Comparison of ENCODE assay signal across 34 cellular contexts in genomic region chr1:39445573-39445972, GRCh38. TPM values are rescaled to one million over a fixed set of nuclear protein-coding genes. Genes with fewer than 3 reads are reported as not detected.
"Had no signal": no experiment of that assay in that cellular context is flagged by ENCODE, and none has a peak within 500 bp of the region (broad histone marks: within the 10 kb centered on the region; RNA-seq: fewer than 3 reads in every experiment).

No MANE protein-coding gene starts in this region.

- H3K4me3 ChIP-seq: adrenal gland, body of pancreas, esophagus squamous epithelium had no signal

- H3K4me1 Mint-ChIP-seq: activated CD4-positive, alpha-beta T cell treated with anti-CD3 and anti-CD28 coated beads for 36 hours; activated CD4-positive, alpha-beta T cell treated with anti-CD3 and anti-CD28 coated beads, Interleukin-2, amount 10 ng/mL, durations not matched to agents 24 days and 14 days; activated CD8-positive, alpha-beta memory T cell treated with anti-CD3 and anti-CD28 coated beads, Interleukin-2, amount 10 ng/mL, durations not matched to agents 7 days and 5 days; activated naive CD4-positive, alpha-beta T cell treated with anti-CD3 and anti-CD28 coated beads, Interleukin-2, amount 50 U/mL, for 24 hours; activated naive CD8-positive, alpha-beta T cell treated with anti-CD3 and anti-CD28 coated beads for 36 hours; activated naive CD8-positive, alpha-beta T cell treated with anti-CD3 and anti-CD28 coated beads, Interleukin-2, amount 50 U/mL, for 24 hours had no signal

- DNase-seq: activated CD4-positive, alpha-beta memory T cell treated with anti-CD3 and anti-CD28 coated beads for 36 hours; activated CD4-positive, alpha-beta T cell treated with anti-CD3 and anti-CD28 coated beads for 36 hours; activated CD4-positive, alpha-beta T cell treated with anti-CD3 and anti-CD28 coated beads, Interleukin-2, amount 10 ng/mL, durations not matched to agents 24 days and 14 days; activated CD4-positive, CD25-positive, alpha-beta regulatory T cell; activated CD4-positive, CD25-positive, alpha-beta regulatory T cell treated with anti-CD3 and anti-CD28 coated beads, Interleukin-2, amount 50 U/mL, for 72 hours; activated CD8-positive, alpha-beta memory T cell treated with anti-CD3 and anti-CD28 coated beads, Interleukin-2, amount 10 ng/mL, durations not matched to agents 7 days and 5 days; activated CD8-positive, alpha-beta memory T cell treated with anti-CD3 and anti-CD28 coated beads, Interleukin-2, amount 50 U/mL, for 4 hours; activated CD8-positive, alpha-beta T cell treated with anti-CD3 and anti-CD28 coated beads, Interleukin-2, amount 10 ng/mL, durations not matched to agents 7 days and 5 days; activated effector memory CD4-positive, alpha-beta T cell treated with anti-CD3 and anti-CD28 coated beads, Interleukin-2, amount 50 U/mL, for 16 hours; activated naive CD4-positive, alpha-beta T cell treated with anti-CD3 and anti-CD28 coated beads for 36 hours; activated naive CD8-positive, alpha-beta T cell treated with anti-CD3 and anti-CD28 coated beads for 36 hours; activated naive CD8-positive, alpha-beta T cell treated with anti-CD3 and anti-CD28 coated beads, Interleukin-2, amount 50 U/mL, for 24 hours; activated T-cell treated with anti-CD3 and anti-CD28 coated beads, Interleukin-2, amount 50 U/mL, for 1 hour; activated T-cell treated with anti-CD3 and anti-CD28 coated beads, Interleukin-2, amount 50 U/mL, for 48 hours; adrenal gland; amygdala; aorta; body of pancreas; caudate nucleus; cortex of kidney; dermis blood vessel endothelial cell; effector CD4-positive, alpha-beta T cell; effector memory CD8-positive, alpha-beta T cell; esophagus squamous epithelium; head of caudate nucleus; T1000; WERI-Rb-1 had no signal

- H3K9me3 Mint-ChIP-seq: activated CD4-positive, alpha-beta memory T cell treated with anti-CD3 and anti-CD28 coated beads for 36 hours; activated CD4-positive, alpha-beta T cell treated with anti-CD3 and anti-CD28 coated beads, Interleukin-2, amount 10 ng/mL, durations not matched to agents 24 days and 14 days; activated naive CD4-positive, alpha-beta T cell treated with anti-CD3 and anti-CD28 coated beads for 36 hours; activated naive CD4-positive, alpha-beta T cell treated with anti-CD3 and anti-CD28 coated beads, Interleukin-2, amount 50 U/mL, for 24 hours; activated naive CD8-positive, alpha-beta T cell treated with anti-CD3 and anti-CD28 coated beads for 36 hours; activated naive CD8-positive, alpha-beta T cell treated with anti-CD3 and anti-CD28 coated beads, Interleukin-2, amount 50 U/mL, for 24 hours; activated T-helper 1 cell treated with anti-CD3 and anti-CD28 coated beads, Interleukin-12 subunit alpha, Interleukin-12 subunit beta, Interleukin-2, Interleukin-4 antibody, amounts not matched to agents 30 ng/mL and 10 ng/mL and 1 ng/mL, durations not matched to agents 14 hours and 24 hours and 36 hours; activated T-helper 2 cell treated with anti-CD3 and anti-CD28 coated beads, Interferon-gamma antibody, Interleukin-2, Interleukin-4, amounts not matched to agents 10 μg/mL and 5 μg/mL and 100 μg/mL, durations not matched to agents 14 hours and 24 hours and 36 hours; effector memory CD8-positive, alpha-beta T cell; T-helper 1 cell treated with Interleukin-12 subunit alpha and Interleukin-12 subunit beta and Interleukin-4 antibody, amounts not matched to agents 30 μg/mL and 1 μg/mL, for 36 hours; T-helper 2 cell treated with Interferon-gamma antibody and Interleukin-4, amounts not matched to agents 5 μg/mL and 100 μg/mL, for 36 hours had no signal

- ATAC-seq: activated CD4-positive, alpha-beta T cell treated with anti-CD3 and anti-CD28 coated beads for 36 hours; activated CD8-positive, alpha-beta memory T cell treated with anti-CD3 and anti-CD28 coated beads, Interleukin-2, amount 10 ng/mL, durations not matched to agents 7 days and 5 days; activated CD8-positive, alpha-beta T cell treated with anti-CD3 and anti-CD28 coated beads, Interleukin-2, amount 10 ng/mL, durations not matched to agents 7 days and 5 days; activated naive CD8-positive, alpha-beta T cell treated with anti-CD3 and anti-CD28 coated beads, Interleukin-2, amount 50 U/mL, for 24 hours; body of pancreas; effector memory CD8-positive, alpha-beta T cell had no signal

- H3K27ac Mint-ChIP-seq: activated CD4-positive, alpha-beta memory T cell treated with anti-CD3 and anti-CD28 coated beads for 36 hours; activated CD4-positive, alpha-beta T cell treated with anti-CD3 and anti-CD28 coated beads for 36 hours; activated CD4-positive, alpha-beta T cell treated with anti-CD3 and anti-CD28 coated beads, Interleukin-2, amount 10 ng/mL, durations not matched to agents 24 days and 14 days; activated CD8-positive, alpha-beta memory T cell treated with anti-CD3 and anti-CD28 coated beads, Interleukin-2, amount 10 ng/mL, durations not matched to agents 7 days and 5 days; activated CD8-positive, alpha-beta T cell treated with anti-CD3 and anti-CD28 coated beads, Interleukin-2, amount 10 ng/mL, durations not matched to agents 7 days and 5 days; activated naive CD4-positive, alpha-beta T cell treated with anti-CD3 and anti-CD28 coated beads for 36 hours; activated naive CD4-positive, alpha-beta T cell treated with anti-CD3 and anti-CD28 coated beads, Interleukin-2, amount 50 U/mL, for 24 hours; activated naive CD8-positive, alpha-beta T cell treated with anti-CD3 and anti-CD28 coated beads for 36 hours; activated naive CD8-positive, alpha-beta T cell treated with anti-CD3 and anti-CD28 coated beads, Interleukin-2, amount 50 U/mL, for 24 hours; activated T-helper 1 cell treated with anti-CD3 and anti-CD28 coated beads, Interleukin-12 subunit alpha, Interleukin-12 subunit beta, Interleukin-2, Interleukin-4 antibody, amounts not matched to agents 30 ng/mL and 10 ng/mL and 1 ng/mL, durations not matched to agents 14 hours and 24 hours and 36 hours; activated T-helper 2 cell treated with anti-CD3 and anti-CD28 coated beads, Interferon-gamma antibody, Interleukin-2, Interleukin-4, amounts not matched to agents 10 μg/mL and 5 μg/mL and 100 μg/mL, durations not matched to agents 14 hours and 24 hours and 36 hours; T-helper 1 cell treated with Interleukin-12 subunit alpha and Interleukin-12 subunit beta and Interleukin-4 antibody, amounts not matched to agents 30 μg/mL and 1 μg/mL, for 36 hours; T-helper 2 cell treated with Interferon-gamma antibody and Interleukin-4, amounts not matched to agents 5 μg/mL and 100 μg/mL, for 36 hours had no signal

- H3K4me1 ChIP-seq: esophagus squamous epithelium had no signal

- H3K27me3 Mint-ChIP-seq: activated CD4-positive, alpha-beta memory T cell treated with anti-CD3 and anti-CD28 coated beads for 36 hours; activated CD4-positive, alpha-beta T cell treated with anti-CD3 and anti-CD28 coated beads for 36 hours; activated CD4-positive, alpha-beta T cell treated with anti-CD3 and anti-CD28 coated beads, Interleukin-2, amount 10 ng/mL, durations not matched to agents 24 days and 14 days; activated CD8-positive, alpha-beta memory T cell treated with anti-CD3 and anti-CD28 coated beads, Interleukin-2, amount 10 ng/mL, durations not matched to agents 7 days and 5 days; activated naive CD4-positive, alpha-beta T cell treated with anti-CD3 and anti-CD28 coated beads, Interleukin-2, amount 50 U/mL, for 24 hours; activated naive CD8-positive, alpha-beta T cell treated with anti-CD3 and anti-CD28 coated beads for 36 hours; activated naive CD8-positive, alpha-beta T cell treated with anti-CD3 and anti-CD28 coated beads, Interleukin-2, amount 50 U/mL, for 24 hours; effector memory CD8-positive, alpha-beta T cell had no signal

- H3K27ac ChIP-seq: adrenal gland, body of pancreas, epithelial cell of prostate, esophagus squamous epithelium, WERI-Rb-1 had no signal

- H3K4me3 Mint-ChIP-seq: activated CD4-positive, alpha-beta memory T cell treated with anti-CD3 and anti-CD28 coated beads for 36 hours; activated CD4-positive, alpha-beta T cell treated with anti-CD3 and anti-CD28 coated beads for 36 hours; activated CD4-positive, alpha-beta T cell treated with anti-CD3 and anti-CD28 coated beads, Interleukin-2, amount 10 ng/mL, durations not matched to agents 24 days and 14 days; activated CD8-positive, alpha-beta memory T cell treated with anti-CD3 and anti-CD28 coated beads, Interleukin-2, amount 10 ng/mL, durations not matched to agents 7 days and 5 days; activated CD8-positive, alpha-beta T cell treated with anti-CD3 and anti-CD28 coated beads, Interleukin-2, amount 10 ng/mL, durations not matched to agents 7 days and 5 days; activated naive CD4-positive, alpha-beta T cell treated with anti-CD3 and anti-CD28 coated beads for 36 hours; activated naive CD4-positive, alpha-beta T cell treated with anti-CD3 and anti-CD28 coated beads, Interleukin-2, amount 50 U/mL, for 24 hours; activated naive CD8-positive, alpha-beta T cell treated with anti-CD3 and anti-CD28 coated beads for 36 hours; activated naive CD8-positive, alpha-beta T cell treated with anti-CD3 and anti-CD28 coated beads, Interleukin-2, amount 50 U/mL, for 24 hours; activated T-helper 1 cell treated with anti-CD3 and anti-CD28 coated beads, Interleukin-12 subunit alpha, Interleukin-12 subunit beta, Interleukin-2, Interleukin-4 antibody, amounts not matched to agents 30 ng/mL and 10 ng/mL and 1 ng/mL, durations not matched to agents 14 hours and 24 hours and 36 hours; effector memory CD8-positive, alpha-beta T cell; T-helper 1 cell treated with Interleukin-12 subunit alpha and Interleukin-12 subunit beta and Interleukin-4 antibody, amounts not matched to agents 30 μg/mL and 1 μg/mL, for 36 hours; T-helper 2 cell treated with Interferon-gamma antibody and Interleukin-4, amounts not matched to agents 5 μg/mL and 100 μg/mL, for 36 hours had no signal

- H3K27me3 ChIP-seq: adrenal gland, body of pancreas, esophagus squamous epithelium had no signal

- H3K9me3 ChIP-seq: adrenal gland, body of pancreas, esophagus squamous epithelium had no signal

RNA-seq across cellular contexts. Expression of gene BMP8A, which starts 45.9 kb away (rescaled TPM):
- total RNA-seq: activated CD4-positive, alpha-beta memory T cell treated with anti-CD3 and anti-CD28 coated beads for 36 hours; activated CD4-positive, alpha-beta T cell treated with anti-CD3 and anti-CD28 coated beads, Interleukin-2, amount 10 ng/mL, durations not matched to agents 24 days and 14 days; activated CD8-positive, alpha-beta memory T cell treated with anti-CD3 and anti-CD28 coated beads, Interleukin-2, amount 10 ng/mL, durations not matched to agents 7 days and 5 days; activated naive CD4-positive, alpha-beta T cell treated with anti-CD3 and anti-CD28 coated beads for 36 hours; activated T-helper 1 cell treated with anti-CD3 and anti-CD28 coated beads, Interleukin-12 subunit alpha, Interleukin-12 subunit beta, Interleukin-2, Interleukin-4 antibody, amounts not matched to agents 30 ng/mL and 10 ng/mL and 1 ng/mL, durations not matched to agents 14 hours and 24 hours and 36 hours; aorta had no signal
- polyA plus RNA-seq: aorta, esophagus had no signal
